ENCODE assay signal across 32 cellular contexts in genomic region chr1:223803211-223803610, GRCh38.
"Had no signal": no experiment of that assay in that cellular context is flagged by ENCODE, and none has a peak within 500 bp of the region (broad histone marks: within the 10 kb centered on the region; RNA-seq: fewer than 3 reads in every experiment).

No MANE protein-coding gene starts in this region.

- H3K27me3 Mint-ChIP-seq: activated naive CD8-positive, alpha-beta T cell treated with anti-CD3 and anti-CD28 coated beads for 36 hours; dendritic cell treated with granulocyte-macrophage colony-stimulating factor and Interleukin-4, amounts not matched to agents 40 ng/mL and 50 ng/mL, for 4 days; progenitor cell of endocrine pancreas had no signal

- H3K27ac ChIP-seq: adrenal gland, ascending aorta, brain microvascular endothelial cell, gastroesophageal sphincter, lower lobe of right lung, skin epidermis, tibial artery, VCaP had no signal

- H3K4me3 ChIP-seq: adrenal gland, ascending aorta, gastroesophageal sphincter, lower lobe of right lung, mucosa of descending colon, skin epidermis, tibial artery had no signal

- DNase-seq: activated CD4-positive, alpha-beta T cell treated with anti-CD3 and anti-CD28 coated beads for 48 hours; activated CD4-positive, alpha-beta T cell treated with anti-CD3 and anti-CD28 coated beads, Interleukin-2, amount 50 U/mL, for 48 hours; activated CD8-positive, alpha-beta memory T cell treated with anti-CD3 and anti-CD28 coated beads for 24 hours; activated effector memory CD4-positive, alpha-beta T cell treated with anti-CD3 and anti-CD28 coated beads, Interleukin-2, amount 50 U/mL, for 16 hours; activated naive CD4-positive, alpha-beta T cell treated with anti-CD3 and anti-CD28 coated beads for 36 hours; activated naive CD8-positive, alpha-beta T cell treated with anti-CD3 and anti-CD28 coated beads for 36 hours; adrenal gland; brain microvascular endothelial cell; central memory CD4-positive, alpha-beta T cell; effector CD8-positive, alpha-beta T cell; erythroblast; immature natural killer cell; kidney; lower lobe of right lung; mesendoderm; mucosa of descending colon; retina; stimulated activated CD4-positive, alpha-beta T cell treated with anti-CD3 and anti-CD28 coated beads, Interleukin-12 subunit alpha, Interleukin-12 subunit beta, amount 100 ng/mL, for 4 hours; stimulated activated CD4-positive, alpha-beta T cell treated with anti-CD3 and anti-CD28 coated beads, Interleukin-4, amount 100 ng/mL, for 1 hour; stimulated activated naive CD8-positive, alpha-beta T cell treated with anti-CD3 and anti-CD28 coated beads, Interleukin-15, Interleukin-2, amounts not matched to agents 100 U/mL and 50 U/mL, for 24 hours; T-helper 1 cell; tibial artery had no signal

- H3K9me3 ChIP-seq: adrenal gland, ascending aorta, gastroesophageal sphincter, lower lobe of right lung, mucosa of descending colon, tibial artery had no signal

- H3K27ac Mint-ChIP-seq: activated naive CD4-positive, alpha-beta T cell treated with anti-CD3 and anti-CD28 coated beads for 36 hours; activated naive CD8-positive, alpha-beta T cell treated with anti-CD3 and anti-CD28 coated beads for 36 hours; activated T-helper 1 cell treated with anti-CD3 and anti-CD28 coated beads, Interleukin-12 subunit alpha, Interleukin-12 subunit beta, Interleukin-2, Interleukin-4 antibody, amounts not matched to agents 30 ng/mL and 10 ng/mL and 1 ng/mL, durations not matched to agents 14 hours and 24 hours and 36 hours; dendritic cell treated with granulocyte-macrophage colony-stimulating factor and Interleukin-4, amounts not matched to agents 40 ng/mL and 50 ng/mL, for 4 days; immature natural killer cell; nephron; progenitor cell of endocrine pancreas; T-helper 2 cell treated with Interferon-gamma antibody and Interleukin-4, amounts not matched to agents 5 μg/mL and 100 μg/mL, for 36 hours had no signal

- H3K27me3 ChIP-seq: adrenal gland, ascending aorta, brain microvascular endothelial cell, gastroesophageal sphincter, tibial artery had no signal

- H3K4me3 Mint-ChIP-seq: activated naive CD4-positive, alpha-beta T cell treated with anti-CD3 and anti-CD28 coated beads for 36 hours; activated naive CD8-positive, alpha-beta T cell treated with anti-CD3 and anti-CD28 coated beads for 36 hours; activated T-helper 1 cell treated with anti-CD3 and anti-CD28 coated beads, Interleukin-12 subunit alpha, Interleukin-12 subunit beta, Interleukin-2, Interleukin-4 antibody, amounts not matched to agents 30 ng/mL and 10 ng/mL and 1 ng/mL, durations not matched to agents 14 hours and 24 hours and 36 hours; dendritic cell treated with granulocyte-macrophage colony-stimulating factor and Interleukin-4, amounts not matched to agents 40 ng/mL and 50 ng/mL, for 4 days; immature natural killer cell; T-helper 2 cell treated with Interferon-gamma antibody and Interleukin-4, amounts not matched to agents 5 μg/mL and 100 μg/mL, for 36 hours had no signal

- H3K4me1 ChIP-seq: adrenal gland, ascending aorta, gastroesophageal sphincter, lower lobe of right lung, tibial artery had no signal

- H3K4me1 Mint-ChIP-seq: activated naive CD8-positive, alpha-beta T cell treated with anti-CD3 and anti-CD28 coated beads for 36 hours; immature natural killer cell had no signal

- H3K9me3 Mint-ChIP-seq: activated naive CD4-positive, alpha-beta T cell treated with anti-CD3 and anti-CD28 coated beads for 36 hours; activated naive CD8-positive, alpha-beta T cell treated with anti-CD3 and anti-CD28 coated beads for 36 hours; dendritic cell treated with granulocyte-macrophage colony-stimulating factor and Interleukin-4, amounts not matched to agents 40 ng/mL and 50 ng/mL, for 4 days; immature natural killer cell had no signal

- ATAC-seq: gastroesophageal sphincter; lower lobe of right lung; mucosa of descending colon; sciatic nerve; stimulated activated naive CD8-positive, alpha-beta T cell treated with anti-CD3 and anti-CD28 coated beads, Interleukin-15, Interleukin-2, amounts not matched to agents 100 U/mL and 50 U/mL, for 24 hours had no signal
